ENCODE assay signal across 9 cellular contexts in genomic region chr12:75539889-75540288, GRCh38.
"Had no signal": no experiment of that assay in that cellular context is flagged by ENCODE, and none has a peak within 500 bp of the region (broad histone marks: within the 10 kb centered on the region; RNA-seq: fewer than 3 reads in every experiment).

No MANE protein-coding gene starts in this region.

- FAIRE-seq: HTR-8/SVneo had no signal

- ATAC-seq: HCT116 had no signal

- H3K27ac Mint-ChIP-seq: HFFc6, IgD-negative memory B cell had no signal

- H3K9ac ChIP-seq: GM23248 had no signal

- H3K4me3 ChIP-seq: GM23248, HAP-1 had no signal

- H3K27ac ChIP-seq: GM23248 had no signal

- DNase-seq: GM23248, GOT3, H7, HFFc6, KG1 had no signal

- H3K36me3 ChIP-seq: HAP-1 had no signal

- H3K9me3 Mint-ChIP-seq: HFFc6, IgD-negative memory B cell had no signal

- H3K9me3 ChIP-seq: HAP-1 had no signal

- H3K4me1 ChIP-seq: HAP-1 had no signal

- H2AFZ ChIP-seq: GM23248 had no signal
